Comparison of ENCODE assay signal across 9 cellular contexts in the genomic region with DNA sequence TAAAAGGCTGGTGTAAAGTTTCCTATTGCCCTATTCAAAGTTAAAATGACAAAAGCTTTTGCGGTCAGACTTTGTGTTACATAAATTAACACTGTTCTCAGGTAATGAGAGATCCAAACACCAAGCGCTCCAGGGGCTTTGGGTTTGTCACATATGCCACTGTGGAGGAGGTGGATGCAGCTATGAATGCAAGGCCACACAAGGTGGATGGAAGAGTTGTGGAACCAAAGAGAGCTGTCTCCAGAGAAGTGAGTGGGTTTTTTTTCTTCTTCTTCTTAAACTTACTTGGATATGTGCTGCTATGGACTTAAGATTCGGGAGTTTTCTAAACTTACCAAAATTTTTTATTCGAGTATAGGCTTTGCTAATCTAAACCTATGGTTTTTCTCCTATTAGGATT. TPM values are rescaled to one million over a fixed set of nuclear protein-coding genes. Genes with fewer than 3 reads are reported as not detected.
A peak's percentile ranks its signal among the peaks of the same experiment; 100 is the strongest.
DNase-seq lines count a peak whose midpoint lies in the region; TF ChIP-seq lines count a peak whose summit lies in the region.
"Not testable (repeated sequence)": the region's sequence is repeated elsewhere in the genome, so short reads cannot be mapped to it uniquely, and the experiment has no call there.
"Had no signal": no experiment of that assay in that cellular context is flagged by ENCODE, and none has a peak within 500 bp of the region (broad histone marks: within the 10 kb centered on the region; RNA-seq: fewer than 3 reads in every experiment).

No MANE protein-coding gene starts in this region.

- H3K9me2 ChIP-seq in MM.1S (replicated peaks; ENCODE audit: insufficient read depth, low read length): not testable (repeated sequence)

- H3K4me3 Mint-ChIP-seq in endodermal cell: not testable (repeated sequence)

- not testable (repeated sequence) for H3K9me3 ChIP-seq in A673 (ENCODE audit: low read depth, low read length, poor library complexity, severe bottlenecking); MM.1S (replicated peaks; ENCODE audit: insufficient read depth, low read length); endodermal cell (ENCODE audit: control insufficient read depth, low read length); iPS DF 6.9 (ENCODE audit: control insufficient read depth, insufficient read depth, low read length); muscle layer of duodenum (ENCODE audit: control insufficient read depth in 1 of 2, low read length in 2 of 2); smooth muscle cell (replicated peaks; ENCODE audit: low read depth)

- H3K27ac ChIP-seq in A673 (ENCODE audit: low read depth, low read length, poor library complexity, severe bottlenecking): peak overlapping the region; percentile 98
- H3K27ac ChIP-seq in MM.1S (ENCODE audit: low read length): peak overlapping the region; percentile 68; the same call in 1 of the 2 replicates
- H3K27ac ChIP-seq in endodermal cell (ENCODE audit: low read depth, low read length): peak overlapping the region; percentile 92
- not testable (repeated sequence) for H3K27ac ChIP-seq in iPS DF 6.9 (ENCODE audit: low read length)
- H3K27ac ChIP-seq in muscle layer of duodenum (ENCODE audit: low read length): peak overlapping the region; percentile 98
- peak overlapping the region; percentile 88 for H3K27ac ChIP-seq in smooth muscle cell (ENCODE audit: low read depth)

- CTCF ChIA-PET in A673 (lab: Charles Lee): not testable (repeated sequence)

- H3K27me3 Mint-ChIP-seq in endodermal cell (ENCODE audit: insufficient read depth): not testable (repeated sequence)

- H2AFZ ChIP-seq in MM.1S (ENCODE audit: low read length); smooth muscle cell (ENCODE audit: low read depth): not testable (repeated sequence)

- H3K4me3 ChIP-seq in A673 (ENCODE audit: low read depth, low read length, poor library complexity, severe bottlenecking) (peak overlapping the region; percentile 73), GM12865 (ENCODE audit: low read depth, low read length) (peak overlapping the region; percentile 94), MM.1S (ENCODE audit: low read length) (peak overlapping the region; percentile 86), WI38 (ENCODE audit: low read depth, low read length) (peak overlapping the region; percentile 98), endodermal cell (ENCODE audit: low read length) (peak overlapping the region; percentile 94), iPS DF 6.9 (ENCODE audit: low read length) (peak overlapping the region; percentile 79; the same call in 1 of the 2 replicates), muscle layer of duodenum (ENCODE audit: low read depth in 1 of 2, low read length in 2 of 2) (peak overlapping the region; percentile 74 to 94), smooth muscle cell (peak overlapping the region; percentile 74)

- TF ChIP-seq CTCF in A673 (conservative IDR thresholded peaks at IDR 0.05; ENCODE audit: low read depth, low read length); GM12865 (IDR thresholded peaks at IDR 0.05; ENCODE audit: insufficient read depth, low read depth, low read length, missing control alignments); MM.1S (IDR thresholded peaks at IDR 0.05; ENCODE audit: low read length); WI38 (IDR thresholded peaks at IDR 0.05; ENCODE audit: low read depth, low read length); endodermal cell (conservative IDR thresholded peaks at IDR 0.05); smooth muscle cell (IDR thresholded peaks at IDR 0.05; ENCODE audit: borderline replicate concordance, insufficient read depth, poor library complexity, severe bottlenecking): not testable (repeated sequence)

- WGBS in endodermal cell (ENCODE audit: insufficient coverage in 1 of 2, insufficient read length in 1 of 2), 2 experiments: 9% methylated on average over 4 of the region's 4 CpGs; no CpG with 5 or more reads in 1 of the 2 experiments
- no CpG with 5 or more reads among the region's 4 CpGs for WGBS in iPS DF 6.9 (ENCODE audit: insufficient coverage, insufficient read length)
- 6% methylated on average over 4 of the region's 4 CpGs for WGBS in smooth muscle cell (ENCODE audit: low lambda C conversion rate)

- POLR2A ChIA-PET in A673 (lab: Charles Lee; ENCODE audit: low non-redundant PET): interaction anchor here (0.6 to 2.4 kb wide), 5 partner anchors 7 to 106 kb away, joined by 3 to 13 read pairs (median 6); no protein-coding TSS in a partner anchor

- H3K36me3 Mint-ChIP-seq in endodermal cell (ENCODE audit: low read depth): not testable (repeated sequence)

- not testable (repeated sequence) for H3K9me3 Mint-ChIP-seq in endodermal cell

- H4K20me1 ChIP-seq in MM.1S (ENCODE audit: insufficient read depth, low read length): peaks cover 36% of the 10 kb centered on the region
- H4K20me1 ChIP-seq in smooth muscle cell (ENCODE audit: low read depth): peaks cover 60% of the 10 kb centered on the region

- H3K36me3 ChIP-seq in A673 (ENCODE audit: insufficient read depth, low read length, poor library complexity, severe bottlenecking) (peaks cover 68% of the 10 kb centered on the region), MM.1S (replicated peaks; ENCODE audit: insufficient read depth, low read length) (peaks cover 25% of the 10 kb centered on the region), endodermal cell (ENCODE audit: control insufficient read depth, insufficient read depth, low read length) (peaks cover 59% of the 10 kb centered on the region), iPS DF 6.9 (ENCODE audit: control insufficient read depth, insufficient read depth, low read length) (peaks cover 27% of the 10 kb centered on the region; the same call in 1 of the 2 replicates), muscle layer of duodenum (ENCODE audit: control insufficient read depth in 1 of 2, insufficient read depth in 2 of 2, low read length in 2 of 2) (peaks cover 47 to 58% of the 10 kb centered on the region in 2 donors), smooth muscle cell (ENCODE audit: low read depth) (peaks cover 16% of the 10 kb centered on the region)

- H3K9ac ChIP-seq in MM.1S (ENCODE audit: low read length) (peak overlapping the region; percentile 96), endodermal cell (ENCODE audit: extremely low read depth, low read length, poor library complexity, severe bottlenecking) (peak overlapping the region; percentile 99), smooth muscle cell (ENCODE audit: low read depth) (peak overlapping the region; percentile 90)

- peaks cover 56% of the 10 kb centered on the region for H3F3A ChIP-seq in MM.1S (ENCODE audit: insufficient read depth, low read length)
- peaks cover 40% of the 10 kb centered on the region for H3F3A ChIP-seq in smooth muscle cell (ENCODE audit: low read depth)

- not testable (repeated sequence) for H3K27ac Mint-ChIP-seq in endodermal cell

- BruUV-seq in A673 (replicated peaks; lab: Mats Ljungman, UMichigan): not testable (repeated sequence)

- H3K79me2 ChIP-seq in MM.1S (ENCODE audit: low read length) (peaks cover 73% of the 10 kb centered on the region), smooth muscle cell (ENCODE audit: low read depth) (peaks cover 63% of the 10 kb centered on the region)

- intact Hi-C loops in A673 (cut with micrococcal nuclease; ENCODE audit: unreplicated experiment): not testable (repeated sequence)

- DNase-seq in A673 (ENCODE audit: low spot score); GM12865 (ENCODE audit: low read depth); MM.1S; endodermal cell; iPS DF 6.9 (ENCODE audit: low read depth, low spot score); smooth muscle cell (lab: John Stamatoyannopoulos, UW; ENCODE audit: unreplicated experiment): not testable (repeated sequence)

- H3K4me1 Mint-ChIP-seq in endodermal cell: peaks cover 39% of the 10 kb centered on the region

- H3K4me1 ChIP-seq in A673 (ENCODE audit: insufficient read depth, low read length, poor library complexity, severe bottlenecking): peaks cover 22% of the 10 kb centered on the region
- H3K4me1 ChIP-seq in MM.1S (ENCODE audit: low read length): peaks cover 28% of the 10 kb centered on the region
- not testable (repeated sequence) for H3K4me1 ChIP-seq in endodermal cell (ENCODE audit: control insufficient read depth, insufficient read depth, low read length); iPS DF 6.9 (ENCODE audit: control insufficient read depth, insufficient read depth, low read length)
- peaks cover 34 to 67% of the 10 kb centered on the region in 2 donors for H3K4me1 ChIP-seq in muscle layer of duodenum (ENCODE audit: control insufficient read depth in 1 of 2, insufficient read depth in 2 of 2, low read length in 2 of 2)
- H3K4me1 ChIP-seq in smooth muscle cell (ENCODE audit: low read depth): peaks cover 36% of the 10 kb centered on the region

- peak overlapping the region; percentile 65 for H3K4me2 ChIP-seq in MM.1S (ENCODE audit: low read depth, low read length)
- H3K4me2 ChIP-seq in smooth muscle cell: peak overlapping the region; percentile 96

- not testable (repeated sequence) for H3K27me3 ChIP-seq in A673 (replicated peaks; ENCODE audit: insufficient read depth, low read depth, low read length, poor library complexity); MM.1S (replicated peaks; ENCODE audit: insufficient read depth, low read length); endodermal cell (ENCODE audit: control insufficient read depth, insufficient read depth, low read length, poor library complexity, severe bottlenecking); iPS DF 6.9 (ENCODE audit: control insufficient read depth, insufficient read depth, low read length); muscle layer of duodenum (ENCODE audit: low read depth, low read length); smooth muscle cell (ENCODE audit: low read depth)

RNA-seq across cellular contexts. Expression of a gene that starts 1.2 kb away (rescaled TPM):
- total RNA-seq in A673 (2021) (1,763 and 1,764 TPM in 2 replicates), endodermal cell (1,000 to 10,000 TPM; 2,414 to 2,488 TPM), smooth muscle cell (378 and 483 TPM in 2 replicates)
- 3,140 TPM for polyA plus RNA-seq in endodermal cell (2013, experiment 1 of 2)
- polyA plus RNA-seq in endodermal cell (2013, experiment 2 of 2): 2,763 TPM
- polyA plus RNA-seq in smooth muscle cell: 440 and 451 TPM in 2 replicates

RNA-seq across cellular contexts. Expression of a gene that starts 1.8 kb away (rescaled TPM):
- 235 and 254 TPM in 2 replicates for total RNA-seq in A673 (2021)
- total RNA-seq in endodermal cell: 100 to 1,000 TPM; 230 to 341 TPM
- 106 TPM for polyA plus RNA-seq in endodermal cell (2013, experiment 1 of 2)
- polyA plus RNA-seq in endodermal cell (2013, experiment 2 of 2): 117 TPM
- 58.9 and 67.4 TPM in 2 replicates for total RNA-seq in smooth muscle cell
- 25.0 and 26.1 TPM in 2 replicates for polyA plus RNA-seq in smooth muscle cell

RNA-seq across cellular contexts. Expression of a gene that starts 19.1 kb away (rescaled TPM):
- not detected in 2 replicates for total RNA-seq in A673 (2021)
- total RNA-seq in endodermal cell: 1 to 10 TPM; 2.7 TPM
- polyA plus RNA-seq in endodermal cell (2013, experiment 1 of 2): 1.8 TPM
- 1.6 TPM for polyA plus RNA-seq in endodermal cell (2013, experiment 2 of 2)
- total RNA-seq in smooth muscle cell: 0.13 TPM in 1 of 2 replicates, not detected in the other
- polyA plus RNA-seq in smooth muscle cell: 0.24 and 1.9 TPM in 2 replicates
- total RNA-seq: activated CD4-positive, alpha-beta T cell treated with anti-CD3 and anti-CD28 coated beads for 36 hours had no signal

RNA-seq across cellular contexts. Expression of a gene that starts 43.2 kb away (rescaled TPM):
- total RNA-seq in A673 (2021) (169 and 187 TPM in 2 replicates), endodermal cell (100 to 1,000 TPM; 153 to 183 TPM), smooth muscle cell (147 and 163 TPM in 2 replicates)
- 138 TPM for polyA plus RNA-seq in endodermal cell (2013, experiment 1 of 2)
- 134 TPM for polyA plus RNA-seq in endodermal cell (2013, experiment 2 of 2)
- polyA plus RNA-seq in smooth muscle cell: 214 and 219 TPM in 2 replicates
